In genomic region chr9:126975327-126976059, GRCh38 we compare ENCODE assay signal across 14 cellular contexts.
"Had no signal": no experiment of that assay in that cellular context is flagged by ENCODE, and none has a peak within 500 bp of the region (broad histone marks: within the 10 kb centered on the region; RNA-seq: fewer than 3 reads in every experiment).

No MANE protein-coding gene starts in this region.

- ATAC-seq: activated T-cell treated with anti-CD3 and anti-CD28 coated beads, Interleukin-2, amount 50 U/mL, for 4 hours had no signal

- DNase-seq: activated B cell treated with CpG ODN at 0.5 μM for 24 hours; activated CD4-positive, alpha-beta T cell treated with anti-CD3 and anti-CD28 coated beads for 4 hours; activated CD4-positive, alpha-beta T cell treated with anti-CD3 and anti-CD28 coated beads, Interleukin-2, amount 50 U/mL, for 48 hours; activated CD8-positive, alpha-beta memory T cell treated with anti-CD3 and anti-CD28 coated beads, Interleukin-2, amount 50 U/mL, for 48 hours; activated naive CD4-positive, alpha-beta T cell; activated T-cell treated with anti-CD3 and anti-CD28 coated beads, Interleukin-2, amount 50 U/mL, for 4 hours; colonic mucosa; dorsolateral prefrontal cortex; posterior cingulate gyrus; retina; stimulated activated CD4-positive, alpha-beta T cell treated with anti-CD3 and anti-CD28 coated beads, Interleukin-1b, Interleukin-23, amount 100 ng/mL, for 48 hours; substantia nigra; T-helper 9 cell; thyroid gland had no signal
